ENCODE assay signal across 7 cellular contexts in the genomic region with DNA sequence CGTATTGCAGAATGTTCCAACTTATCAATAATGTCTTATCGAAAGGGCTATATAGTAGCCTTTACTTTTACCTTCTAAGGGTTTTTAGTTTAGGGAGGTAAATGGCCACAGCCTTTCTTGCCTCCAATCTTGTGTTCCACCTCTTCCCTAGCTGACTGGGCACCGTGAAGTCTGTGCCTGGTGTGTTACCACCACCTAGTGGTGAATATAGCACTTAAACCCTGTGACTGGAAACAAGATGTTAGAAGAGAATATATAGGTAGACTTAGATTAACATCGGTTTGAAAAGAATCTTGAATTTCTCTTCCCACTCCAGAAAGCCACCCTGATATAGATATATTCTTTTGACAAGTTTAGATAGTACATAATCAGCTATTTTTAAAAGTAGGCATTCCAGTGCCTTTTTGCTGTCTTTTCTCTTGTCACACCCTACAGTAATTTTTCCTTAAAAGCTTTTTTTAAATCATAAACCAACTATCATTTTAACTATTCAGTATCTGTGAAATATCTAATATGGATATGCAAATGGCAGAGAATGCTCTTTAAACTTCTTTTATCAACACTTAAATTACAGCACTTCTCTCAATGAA. TPM values are rescaled to one million over a fixed set of nuclear protein-coding genes. Genes with fewer than 3 reads are reported as not detected.
DNase-seq lines count a peak whose midpoint lies in the region; ATAC-seq and TF ChIP-seq lines count a peak whose summit lies in the region.

No MANE protein-coding gene starts in this region.

- H3K9me3 Mint-ChIP-seq in activated naive CD8-positive, alpha-beta T cell treated with anti-CD3 and anti-CD28 coated beads for 36 hours: no peaks in the 10 kb centered on the region

- no peaks in the 10 kb centered on the region for H3K36me3 Mint-ChIP-seq in activated naive CD8-positive, alpha-beta T cell treated with anti-CD3 and anti-CD28 coated beads for 36 hours

- peak; percentile 93 for ATAC-seq in GM21528 (IDR thresholded peaks at IDR 0.05; ENCODE audit: low FRiP score, unreplicated experiment)
- ATAC-seq in RWPE2 (ENCODE audit: low read depth): peak; percentile 63; the same call in 2 of the 3 replicates
- ATAC-seq in Right ventricle myocardium superior (ENCODE audit: poor library complexity): peak; percentile 91

- intact Hi-C loops in Right ventricle myocardium superior (cut with DNase I): loop anchor here (10.0 kb wide), 2 partner anchors 338 to 998 kb away; no protein-coding TSS in a partner anchor

- H3K4me3 ChIP-seq in RWPE2 (ENCODE audit: severe bottlenecking): no peak overlapping the region

- H3K27me3 Mint-ChIP-seq in activated naive CD8-positive, alpha-beta T cell treated with anti-CD3 and anti-CD28 coated beads for 36 hours: peaks cover 21% of the 10 kb centered on the region

- peak; percentile 93 for TF ChIP-seq CTCF in RWPE2 (IDR thresholded peaks at IDR 0.05; ENCODE audit: poor library complexity, severe bottlenecking)

- no peak overlapping the region for H3K27ac Mint-ChIP-seq in activated naive CD8-positive, alpha-beta T cell treated with anti-CD3 and anti-CD28 coated beads for 36 hours

- peak; percentile 46 for DNase-seq in GM04504 (ENCODE audit: low read depth)
- peak; percentile 59 for DNase-seq in HT1080 (ENCODE audit: low read depth)
- no peak for DNase-seq in RWPE2 (ENCODE audit: low spot score)
- peak; percentile 37 for DNase-seq in activated naive CD8-positive, alpha-beta T cell treated with anti-CD3 and anti-CD28 coated beads for 36 hours
- peak; percentile 45 for DNase-seq in Right ventricle myocardium superior
- DNase-seq in pulmonary artery endothelial cell (ENCODE audit: low read depth, low spot score): peak; percentile 3

- H3K27me3 ChIP-seq in RWPE2 (ENCODE audit: insufficient read depth, poor library complexity, severe bottlenecking): no peaks in the 10 kb centered on the region

- H3K36me3 ChIP-seq in RWPE2 (ENCODE audit: low read depth): no peaks in the 10 kb centered on the region

- peaks cover 21% of the 10 kb centered on the region for H3K4me1 ChIP-seq in RWPE2 (ENCODE audit: insufficient read depth, poor library complexity, severe bottlenecking)

- H3K9me3 ChIP-seq in RWPE2 (ENCODE audit: severe bottlenecking): no peaks in the 10 kb centered on the region

- no peaks in the 10 kb centered on the region for H3K4me1 Mint-ChIP-seq in activated naive CD8-positive, alpha-beta T cell treated with anti-CD3 and anti-CD28 coated beads for 36 hours

- H3K4me3 Mint-ChIP-seq in activated naive CD8-positive, alpha-beta T cell treated with anti-CD3 and anti-CD28 coated beads for 36 hours: no peak overlapping the region

- H3K27ac ChIP-seq in RWPE2 (ENCODE audit: poor library complexity, severe bottlenecking): no peak overlapping the region

RNA-seq across cellular contexts. Expression of gene ADH7, which starts 27.8 kb away (rescaled TPM):
- not detected in 2 replicates for total RNA-seq in HT1080 (2014; rRNA removed; shearing (Covaris generic))
- not detected in 2 replicates for polyA plus RNA-seq in HT1080 (2015; cell fraction: cytosol; rRNA removed)
- not detected in 2 replicates for polyA plus RNA-seq in HT1080 (2015; cell fraction: nucleus; rRNA removed)
- not detected for total RNA-seq in activated naive CD8-positive, alpha-beta T cell treated with anti-CD3 and anti-CD28 coated beads for 36 hours
- total RNA-seq in Right ventricle myocardium superior (not detected), pulmonary artery endothelial cell (not detected in 2 replicates)

RNA-seq across cellular contexts. Expression of gene C4orf17, which starts 47.9 kb away (rescaled TPM):
- not detected in 2 replicates for total RNA-seq in HT1080 (2014; rRNA removed; shearing (Covaris generic))
- polyA plus RNA-seq in HT1080 (2015; cell fraction: cytosol; rRNA removed): not detected in 2 replicates
- not detected in 2 replicates for polyA plus RNA-seq in HT1080 (2015; cell fraction: nucleus; rRNA removed)
- total RNA-seq in activated naive CD8-positive, alpha-beta T cell treated with anti-CD3 and anti-CD28 coated beads for 36 hours: not detected
- not detected for total RNA-seq in Right ventricle myocardium superior
- total RNA-seq in pulmonary artery endothelial cell: not detected in 2 replicates
